In the genomic region with DNA sequence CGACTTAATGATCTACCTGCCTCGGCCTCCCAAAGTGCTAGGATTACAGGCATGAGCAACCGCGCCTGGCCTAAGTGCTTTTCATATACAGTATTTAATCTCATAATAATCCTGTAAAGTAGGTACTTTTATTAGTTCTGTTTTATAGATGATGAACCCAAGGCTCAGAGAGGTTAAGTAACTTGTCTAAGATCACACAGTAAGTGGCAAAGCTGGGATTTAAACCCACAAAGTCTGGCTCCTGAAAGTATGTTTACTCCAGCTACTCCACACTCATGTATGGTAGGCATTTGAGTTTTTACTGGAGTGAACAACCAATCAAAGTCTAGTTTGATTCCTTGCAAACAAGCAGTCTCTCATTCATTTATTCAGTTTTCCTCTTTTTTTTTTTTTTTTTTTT, we compare ENCODE assay signal across 25 cellular contexts. TPM values are rescaled to one million over a fixed set of nuclear protein-coding genes. Genes with fewer than 3 reads are reported as not detected.
"Had no signal": no experiment of that assay in that cellular context is flagged by ENCODE, and none has a peak within 500 bp of the region (broad histone marks: within the 10 kb centered on the region; RNA-seq: fewer than 3 reads in every experiment).

No MANE protein-coding gene starts in this region.

- H3K4me2 ChIP-seq: KMS-11 had no signal

- H3K27me3 ChIP-seq: Peyer's patch, SJCRH30 had no signal

- H3K4me3 ChIP-seq: Peyer's patch, SJCRH30 had no signal

- H3K27ac ChIP-seq: KMS-11, Peyer's patch, SJCRH30 had no signal

- H3K9me3 ChIP-seq: Peyer's patch, SJCRH30 had no signal

- ATAC-seq: PC-3, Right ventricle myocardium inferior, SK-N-SH treated with all-trans-retinoic acid at 6 μM for 48 hours had no signal

- DNase-seq: IMR-90, Kasumi-1, MM.1S, NCI-H1092 treated with DMSO at 0.1 percent for 48 hours, NCI-H1436, NCI-H187, NCI-H2029, NCI-H2081 treated with DMSO at 0.1 percent for 48 hours, NCI-H2171, NCI-H226, NCI-H446, NCI-H510A, NCI-H524 treated with DMSO at 0.1 percent for 48 hours, NCI-H69, NCI-H774, PC-3, Peyer's patch, SHP77 treated with DMSO at 0.1 percent for 48 hours, SJCRH30 had no signal

RNA-seq across cellular contexts. Expression of a gene that starts 20.2 kb away (rescaled TPM):
- total RNA-seq: HT-29, IMR-90, M059J, PC-3, RPMI7951 had no signal
